Comparison of ENCODE assay signal across 8 cellular contexts in genomic region chr5:95959051-95959963, GRCh38. TPM values are rescaled to one million over a fixed set of nuclear protein-coding genes. Genes with fewer than 3 reads are reported as not detected.
A peak's percentile ranks its signal among the peaks of the same experiment; 100 is the strongest.
DNase-seq lines count a peak whose midpoint lies in the region; ATAC-seq and TF ChIP-seq lines count a peak whose summit lies in the region.

No MANE protein-coding gene starts in this region.

- no peaks in the 10 kb centered on the region for H3K9me3 Mint-ChIP-seq in dendritic cell treated with granulocyte-macrophage colony-stimulating factor and Interleukin-4, amounts not matched to agents 40 ng/mL and 50 ng/mL, for 4 days

- H3K27me3 Mint-ChIP-seq in dendritic cell treated with granulocyte-macrophage colony-stimulating factor and Interleukin-4, amounts not matched to agents 40 ng/mL and 50 ng/mL, for 4 days = peaks cover 24% of the 10 kb centered on the region

- intact Hi-C loops in dendritic cell treated with granulocyte-macrophage colony-stimulating factor and Interleukin-4, amounts not matched to agents 40 ng/mL and 50 ng/mL, for 4 days (cut with micrococcal nuclease) = no loop called here

- H3K27ac ChIP-seq in HUES64 (ENCODE audit: low read depth, low read length) = no peak overlapping the region
- H3K27ac ChIP-seq in muscle layer of colon (ENCODE audit: low read depth, low read length) = peak overlapping the region; percentile 10

- ATAC-seq in HG03139 (IDR thresholded peaks at IDR 0.05; ENCODE audit: unreplicated experiment) (no peak), HG03457 (IDR thresholded peaks at IDR 0.05; ENCODE audit: unreplicated experiment) (no peak)

- H3K4me1 ChIP-seq in HUES64 (ENCODE audit: insufficient read depth, low read length) (peaks cover 53% of the 10 kb centered on the region), muscle layer of colon (ENCODE audit: insufficient read depth, low read length) (peaks cover 44% of the 10 kb centered on the region)

- H3K27ac Mint-ChIP-seq in dendritic cell treated with granulocyte-macrophage colony-stimulating factor and Interleukin-4, amounts not matched to agents 40 ng/mL and 50 ng/mL, for 4 days = peak overlapping the region; percentile 13

- H3K9ac ChIP-seq in HUES64 (ENCODE audit: low read depth, low read length) (no peak overlapping the region), muscle layer of colon (ENCODE audit: low read length) (peak overlapping the region; percentile 74)

- DNase-seq in AG10803 (ENCODE audit: low read depth) = peak; percentile 18
- no peak for DNase-seq in stimulated activated CD4-positive, alpha-beta T cell treated with anti-CD3 and anti-CD28 coated beads, Interleukin-1b, Interleukin-23, amount 100 ng/mL, for 48 hours
- no peak for DNase-seq in T1000 (lab: John Stamatoyannopoulos, UW)

- TF ChIP-seq CTCF in AG10803 (conservative IDR thresholded peaks at IDR 0.05; ENCODE audit: low read length) = no peak

- H3K36me3 Mint-ChIP-seq in dendritic cell treated with granulocyte-macrophage colony-stimulating factor and Interleukin-4, amounts not matched to agents 40 ng/mL and 50 ng/mL, for 4 days (ENCODE audit: low read depth) = peaks cover 20% of the 10 kb centered on the region

- WGBS in HUES64 = 52% methylated on average over 10 of the region's 10 CpGs

- H3K36me3 ChIP-seq in HUES64 (ENCODE audit: insufficient read depth, low read length) = no peaks in the 10 kb centered on the region
- no peaks in the 10 kb centered on the region for H3K36me3 ChIP-seq in muscle layer of colon (ENCODE audit: insufficient read depth, low read length)

- H3K9me3 ChIP-seq in HUES64 (ENCODE audit: insufficient read depth, low read depth, low read length) = no peaks in the 10 kb centered on the region
- no peaks in the 10 kb centered on the region for H3K9me3 ChIP-seq in muscle layer of colon (ENCODE audit: low read length)

- H3K27me3 ChIP-seq in HUES64 (ENCODE audit: insufficient read depth, low read length) = peaks cover 13% of the 10 kb centered on the region
- no peaks in the 10 kb centered on the region for H3K27me3 ChIP-seq in muscle layer of colon (ENCODE audit: control insufficient read depth in 1 of 2, insufficient read depth in 2 of 2, low read length in 2 of 2)

- peak overlapping the region; percentile 97 for H3K4me3 Mint-ChIP-seq in dendritic cell treated with granulocyte-macrophage colony-stimulating factor and Interleukin-4, amounts not matched to agents 40 ng/mL and 50 ng/mL, for 4 days

- H3K4me1 Mint-ChIP-seq in dendritic cell treated with granulocyte-macrophage colony-stimulating factor and Interleukin-4, amounts not matched to agents 40 ng/mL and 50 ng/mL, for 4 days (ENCODE audit: low read depth) = peaks cover 62% of the 10 kb centered on the region

- peak overlapping the region; percentile 92 for H3K4me3 ChIP-seq in AG10803 (ENCODE audit: low read length)
- peak overlapping the region; percentile 82 for H3K4me3 ChIP-seq in HUES64 (ENCODE audit: low read length)
- peak overlapping the region; percentile 10 to 96 for H3K4me3 ChIP-seq in muscle layer of colon (ENCODE audit: low read depth in 1 of 2, low read length in 2 of 2)

RNA-seq across cellular contexts. Expression of gene ELL2, which starts 2.3 kb away (rescaled TPM):
- 11.6 TPM for polyA plus RNA-seq in HUES64 (2013, experiment 1 of 2)
- polyA plus RNA-seq in HUES64 (2013, experiment 2 of 2) = 10.1 TPM
